Comparison of ENCODE assay signal across 11 cellular contexts in genomic region chr1:220219865-220220698, GRCh38. TPM values are rescaled to one million over a fixed set of nuclear protein-coding genes. Genes with fewer than 3 reads are reported as not detected.
A peak's percentile ranks its signal among the peaks of the same experiment; 100 is the strongest.
DNase-seq lines count a peak whose midpoint lies in the region; ATAC-seq, FAIRE-seq and TF ChIP-seq lines count a peak whose summit lies in the region.
"Had no signal": no experiment of that assay in that cellular context is flagged by ENCODE, and none has a peak within 500 bp of the region (broad histone marks: within the 10 kb centered on the region; RNA-seq: fewer than 3 reads in every experiment).

No MANE protein-coding gene starts in this region.

- H3K4me3 Mint-ChIP-seq in astrocyte (ENCODE audit: unreplicated experiment), result no peak overlapping the region
- H3K4me3 Mint-ChIP-seq in activated T-helper 2 cell treated with anti-CD3 and anti-CD28 coated beads, Interferon-gamma antibody, Interleukin-2, Interleukin-4, amounts not matched to agents 10 μg/mL and 5 μg/mL and 100 μg/mL, durations not matched to agents 14 hours and 24 hours and 36 hours (ENCODE audit: low read depth), result no peak overlapping the region
- H3K4me3 Mint-ChIP-seq: dendritic cell treated with granulocyte-macrophage colony-stimulating factor and Interleukin-4, amounts not matched to agents 40 ng/mL and 50 ng/mL, for 4 days had no signal

- no peak overlapping the region for H2AFZ ChIP-seq in astrocyte (ENCODE audit: low read depth, low read length)
- H2AFZ ChIP-seq: parathyroid adenoma had no signal

- ATAC-seq in GM19452 (IDR thresholded peaks at IDR 0.05; ENCODE audit: unreplicated experiment) (peak; percentile 33), HG03039 (IDR thresholded peaks at IDR 0.05; ENCODE audit: unreplicated experiment) (peak; percentile 66)
- ATAC-seq: Panc1 had no signal

- peaks cover 11% of the 10 kb centered on the region for H3K4me1 Mint-ChIP-seq in astrocyte (ENCODE audit: low read depth, unreplicated experiment)
- H3K4me1 Mint-ChIP-seq in activated T-helper 2 cell treated with anti-CD3 and anti-CD28 coated beads, Interferon-gamma antibody, Interleukin-2, Interleukin-4, amounts not matched to agents 10 μg/mL and 5 μg/mL and 100 μg/mL, durations not matched to agents 14 hours and 24 hours and 36 hours (ENCODE audit: low read depth), result peaks cover 4% of the 10 kb centered on the region

- H3K79me2 ChIP-seq in astrocyte (ENCODE audit: insufficient read depth, low read length), result peaks cover 89% of the 10 kb centered on the region
- H3K79me2 ChIP-seq: parathyroid adenoma had no signal

- peaks cover 63% of the 10 kb centered on the region for H4K20me1 ChIP-seq in astrocyte (ENCODE audit: insufficient read depth, low read length)

- no peak overlapping the region for H3K4me3 ChIP-seq in astrocyte (ENCODE audit: insufficient read depth, low read depth, low read length)

- H3K27me3 ChIP-seq in astrocyte (ENCODE audit: insufficient read depth, low read length), result no peaks in the 10 kb centered on the region

- intact Hi-C loops in activated T-helper 2 cell treated with anti-CD3 and anti-CD28 coated beads, Interferon-gamma antibody, Interleukin-2, Interleukin-4, amounts not matched to agents 10 μg/mL and 5 μg/mL and 100 μg/mL, durations not matched to agents 14 hours and 24 hours and 36 hours (cut with micrococcal nuclease), result loop anchor here (5.0 to 10.0 kb wide), 2 partner anchors 52 to 555 kb away; partner anchors contain the start of gene RAB3GAP2

- H3K36me3 Mint-ChIP-seq in astrocyte (ENCODE audit: low read depth, unreplicated experiment), result peaks cover 3% of the 10 kb centered on the region
- peaks cover 10% of the 10 kb centered on the region for H3K36me3 Mint-ChIP-seq in activated T-helper 2 cell treated with anti-CD3 and anti-CD28 coated beads, Interferon-gamma antibody, Interleukin-2, Interleukin-4, amounts not matched to agents 10 μg/mL and 5 μg/mL and 100 μg/mL, durations not matched to agents 14 hours and 24 hours and 36 hours (ENCODE audit: low read depth)

- H3K27me3 Mint-ChIP-seq in astrocyte (ENCODE audit: low read depth, unreplicated experiment), result no peaks in the 10 kb centered on the region
- no peaks in the 10 kb centered on the region for H3K27me3 Mint-ChIP-seq in activated T-helper 2 cell treated with anti-CD3 and anti-CD28 coated beads, Interferon-gamma antibody, Interleukin-2, Interleukin-4, amounts not matched to agents 10 μg/mL and 5 μg/mL and 100 μg/mL, durations not matched to agents 14 hours and 24 hours and 36 hours (ENCODE audit: low read depth)
- H3K27me3 Mint-ChIP-seq: dendritic cell treated with granulocyte-macrophage colony-stimulating factor and Interleukin-4, amounts not matched to agents 40 ng/mL and 50 ng/mL, for 4 days had no signal

- FAIRE-seq in astrocyte (lab: Jason Lieb, UNC), result no peak

- no peaks in the 10 kb centered on the region for H3K9me3 Mint-ChIP-seq in astrocyte (ENCODE audit: unreplicated experiment)
- H3K9me3 Mint-ChIP-seq in activated T-helper 2 cell treated with anti-CD3 and anti-CD28 coated beads, Interferon-gamma antibody, Interleukin-2, Interleukin-4, amounts not matched to agents 10 μg/mL and 5 μg/mL and 100 μg/mL, durations not matched to agents 14 hours and 24 hours and 36 hours, result no peaks in the 10 kb centered on the region
- H3K9me3 Mint-ChIP-seq: dendritic cell treated with granulocyte-macrophage colony-stimulating factor and Interleukin-4, amounts not matched to agents 40 ng/mL and 50 ng/mL, for 4 days had no signal

- DNase-seq in GM13977 (ENCODE audit: low spot score) (peak; percentile 25), astrocyte (ENCODE audit: low read depth) (no peak), NCI-H345 treated with DMSO at 0.1 percent for 48 hours (lab: John Stamatoyannopoulos, UW; ENCODE audit: unreplicated experiment) (no peak), HPDE6-E6E7 (ENCODE audit: extremely low spot score) (no peak), NCI-H345 (lab: John Stamatoyannopoulos, UW) (no peak)
- DNase-seq in activated T-helper 2 cell treated with anti-CD3 and anti-CD28 coated beads, Interferon-gamma antibody, Interleukin-2, Interleukin-4, amounts not matched to agents 10 μg/mL and 5 μg/mL and 100 μg/mL, durations not matched to agents 14 hours and 24 hours and 36 hours (ENCODE audit: low spot score), result no peak

- H3K9me3 ChIP-seq in astrocyte (ENCODE audit: insufficient read depth, low read depth, low read length), result no peaks in the 10 kb centered on the region

- H3K27ac ChIP-seq in astrocyte (ENCODE audit: low read depth, low read length), result no peak overlapping the region
- H3K27ac ChIP-seq: parathyroid adenoma had no signal

- no peaks in the 10 kb centered on the region for H3K4me1 ChIP-seq in astrocyte (ENCODE audit: insufficient read depth, low read length)
- H3K4me1 ChIP-seq: parathyroid adenoma had no signal

- in situ Hi-C loops in GM13977 (cut with MboI; ENCODE audit: low pct_unique_long_range_greater_than_20kb, low sequenced_read_pairs, unreplicated experiment), result no loop called here

- TF ChIP-seq CTCF in GM13977 (IDR thresholded peaks at IDR 0.05; ENCODE audit: extremely low read depth, insufficient read depth, missing control alignments) (no peak), astrocyte (IDR thresholded peaks at IDR 0.05; ENCODE audit: insufficient read depth, low read depth, low read length) (no peak)

- peak overlapping the region; percentile 38 for H3K27ac Mint-ChIP-seq in astrocyte (ENCODE audit: unreplicated experiment)
- H3K27ac Mint-ChIP-seq in activated T-helper 2 cell treated with anti-CD3 and anti-CD28 coated beads, Interferon-gamma antibody, Interleukin-2, Interleukin-4, amounts not matched to agents 10 μg/mL and 5 μg/mL and 100 μg/mL, durations not matched to agents 14 hours and 24 hours and 36 hours, result no peak overlapping the region
- H3K27ac Mint-ChIP-seq: dendritic cell treated with granulocyte-macrophage colony-stimulating factor and Interleukin-4, amounts not matched to agents 40 ng/mL and 50 ng/mL, for 4 days had no signal

- no peaks in the 10 kb centered on the region for H3K36me3 ChIP-seq in astrocyte (ENCODE audit: insufficient read depth, low read length)

- H3K9ac ChIP-seq in astrocyte (ENCODE audit: low read length), result no peak overlapping the region
- H3K9ac ChIP-seq: parathyroid adenoma had no signal

- H3K4me2 ChIP-seq in astrocyte (ENCODE audit: low read length), result no peak overlapping the region

RNA-seq across cellular contexts. Expression of gene RAB3GAP2, which starts 52.2 kb away (rescaled TPM):
- 68.1 and 69.6 TPM in 2 replicates for total RNA-seq in astrocyte
- total RNA-seq in activated T-helper 2 cell treated with anti-CD3 and anti-CD28 coated beads, Interferon-gamma antibody, Interleukin-2, Interleukin-4, amounts not matched to agents 10 μg/mL and 5 μg/mL and 100 μg/mL, durations not matched to agents 14 hours and 24 hours and 36 hours, result 52.8 and 60.7 TPM in 2 replicates
